Comparison of ENCODE assay signal across 9 cellular contexts in genomic region chr10:122954731-122955050, GRCh38. TPM values are rescaled to one million over a fixed set of nuclear protein-coding genes. Genes with fewer than 3 reads are reported as not detected.
DNase-seq lines count a peak whose midpoint lies in the region; ATAC-seq and TF ChIP-seq lines count a peak whose summit lies in the region.
"Had no signal": no experiment of that assay in that cellular context is flagged by ENCODE, and none has a peak within 500 bp of the region (broad histone marks: within the 10 kb centered on the region; RNA-seq: fewer than 3 reads in every experiment).

No MANE protein-coding gene starts in this region.

- peak overlapping the region; percentile 55; the same call in 1 of the 2 replicates for H3K4me2 ChIP-seq in GM23338
- H3K4me2 ChIP-seq in fibroblast of lung (ENCODE audit: extremely low read depth, insufficient read depth, low read length): peak overlapping the region; percentile 55

- peaks cover 18% of the 10 kb centered on the region; the same call in 2 of the 3 replicates for H3K9me3 Mint-ChIP-seq in GM23338

- H3K36me3 ChIP-seq in GM23338 (ENCODE audit: insufficient read depth) (no peaks in the 10 kb centered on the region; the same call in 1 of the 2 replicates), SJSA1 (peaks cover 14% of the 10 kb centered on the region), fibroblast of lung (ENCODE audit: control insufficient read depth, insufficient read depth, low read length) (no peaks in the 10 kb centered on the region), sigmoid colon (no peaks in the 10 kb centered on the region)

- no peak overlapping the region for H3K9ac ChIP-seq in fibroblast of lung (ENCODE audit: insufficient read depth, low read length)

- peaks cover 12% of the 10 kb centered on the region for H3K9me2 ChIP-seq in GM23338 (ENCODE audit: insufficient read depth)

- H2AFZ ChIP-seq in GM23338: peak overlapping the region; percentile 99
- H2AFZ ChIP-seq in fibroblast of lung (ENCODE audit: low read length): peak overlapping the region; percentile 100

- peaks cover 34% of the 10 kb centered on the region for H3K27me3 Mint-ChIP-seq in GM23338 (ENCODE audit: insufficient read depth, low read depth, poor library complexity)

- H3K27ac Mint-ChIP-seq in GM23338: no peak overlapping the region

- H3F3A ChIP-seq in GM23338 (replicated peaks; ENCODE audit: low read depth): 0 out of 2 replicates have a peak, but pooled peaks cover 2% of the 10 kb centered on the region

- H4K20me1 ChIP-seq in GM23338 (replicated peaks; ENCODE audit: insufficient read depth): peaks cover 2% of the 10 kb centered on the region; the same call in 1 of the 2 replicates
- H4K20me1 ChIP-seq in fibroblast of lung (ENCODE audit: control insufficient read depth, extremely low read depth, insufficient read depth, low read length): no peaks in the 10 kb centered on the region

- peaks cover 4% of the 10 kb centered on the region; the same call in 1 of the 2 replicates for H3K4me1 ChIP-seq in GM23338 (ENCODE audit: insufficient read depth)
- H3K4me1 ChIP-seq in SJSA1 (replicated peaks): peaks cover 14% of the 10 kb centered on the region
- no peaks in the 10 kb centered on the region for H3K4me1 ChIP-seq in fibroblast of lung (ENCODE audit: control insufficient read depth, extremely low read depth, insufficient read depth, low read length)
- peaks cover 0 to 22% (median 19%) of the 10 kb centered on the region in 4 donors for H3K4me1 ChIP-seq in sigmoid colon

- peak overlapping the region; percentile 76 for H3K4me3 Mint-ChIP-seq in GM23338

- H3K36me3 Mint-ChIP-seq in GM23338 (ENCODE audit: low read depth): peaks cover 7% of the 10 kb centered on the region

- H3K9me3 ChIP-seq in SJSA1 (replicated peaks): no peaks in the 10 kb centered on the region; the same call in 1 of the 2 replicates
- no peaks in the 10 kb centered on the region for H3K9me3 ChIP-seq in fibroblast of lung (ENCODE audit: control insufficient read depth, insufficient read depth, low read depth, low read length)
- H3K9me3 ChIP-seq in sigmoid colon: no peaks in the 10 kb centered on the region

- peaks cover 9% of the 10 kb centered on the region for H3K4me1 Mint-ChIP-seq in GM23338

- H3K79me2 ChIP-seq in GM23338 (replicated peaks; ENCODE audit: insufficient read depth) (no peaks in the 10 kb centered on the region; the same call in 1 of the 2 replicates), fibroblast of lung (ENCODE audit: control insufficient read depth, insufficient read depth, low read length) (peaks cover 2% of the 10 kb centered on the region)

- 66 to 82% methylated on average over 13 of the region's 13 CpGs for WGBS in sigmoid colon, 2 donors

- intact Hi-C loops in sigmoid colon (cut with DNase I): loop anchor here (1.0 kb wide), 2 partner anchors 26 to 54 kb away; partner anchors contain the start of genes IKZF5 and PSTK

- H3K27ac ChIP-seq in GM23338 (ENCODE audit: low read depth): no peak overlapping the region
- H3K27ac ChIP-seq in SJSA1: no peak overlapping the region
- H3K27ac ChIP-seq in fibroblast of lung (ENCODE audit: insufficient read depth, low read length): no peak overlapping the region
- peak overlapping the region in 2 of 4 donors; percentile 74 to 75 for H3K27ac ChIP-seq in sigmoid colon

- TF ChIP-seq CTCF in GM23338 (conservative IDR thresholded peaks at IDR 0.05; ENCODE audit: low read depth in 2 of 2) (no peak), fibroblast of lung (conservative IDR thresholded peaks at IDR 0.05 in 1 of 2, IDR thresholded peaks at IDR 0.05 in 1 of 2; ENCODE audit: low read depth in 1 of 2, low read length in 2 of 2) (no peak), sigmoid colon (IDR thresholded peaks at IDR 0.05) (no peak)

- DNase-seq in GM23338 (ENCODE audit: low spot score) (no peak), SJSA1 (ENCODE audit: low read depth in 1 of 2, low spot score in 2 of 2) (no peak), fibroblast of lung (ENCODE audit: low read depth in 2 of 2) (no peak), sigmoid colon (no peak), RPMI8226 (no peak), NCI-H524 treated with DMSO at 0.1 percent for 48 hours (lab: John Stamatoyannopoulos, UW) (no peak)
- DNase-seq in effector CD8-positive, alpha-beta T cell (lab: John Stamatoyannopoulos, UW): no peak

- H3K27me3 ChIP-seq in GM23338 (ENCODE audit: insufficient read depth): peaks cover 30% of the 10 kb centered on the region
- no peaks in the 10 kb centered on the region for H3K27me3 ChIP-seq in SJSA1 (replicated peaks)
- no peaks in the 10 kb centered on the region for H3K27me3 ChIP-seq in fibroblast of lung (ENCODE audit: control insufficient read depth, insufficient read depth, low read length)
- no peaks in the 10 kb centered on the region for H3K27me3 ChIP-seq in sigmoid colon

- no peak for TF ChIP-seq POLR2A in sigmoid colon (IDR thresholded peaks at IDR 0.05)

- H3K4me3 ChIP-seq in GM23338: peak overlapping the region; percentile 86; the same call in 1 of the 2 replicates
- H3K4me3 ChIP-seq in SJSA1: peak overlapping the region; percentile 74
- H3K4me3 ChIP-seq in fibroblast of lung (replicated peaks in 1 of 4; ENCODE audit: control extremely low read depth in 1 of 4, insufficient read depth in 1 of 4, low read depth in 3 of 4, low read length in 4 of 4): peak overlapping the region; percentile 4 to 82 (median 64)
- peak overlapping the region in 3 of 4 donors; percentile 68 to 86 (median 80) for H3K4me3 ChIP-seq in sigmoid colon

- ATAC-seq in GM23338: no peak
- no peak for ATAC-seq in GM21529 (IDR thresholded peaks at IDR 0.05; ENCODE audit: unreplicated experiment)

- no peak for TF ChIP-seq EP300 in sigmoid colon (IDR thresholded peaks at IDR 0.05)

TF ChIP-seq in GM23338, 12 proteins besides CTCF, POLR2A, EP300 and RAD21 (continues in another document):
- TF ChIP-seq EZH2 (IDR thresholded peaks at IDR 0.05; ENCODE audit: low read depth, unreplicated experiment) (no peak), NANOG (IDR thresholded peaks at IDR 0.05; ENCODE audit: borderline replicate concordance) (no peak)

RNA-seq across cellular contexts. Expression of gene C10orf88, which starts 0.7 kb away (rescaled TPM):
- total RNA-seq in GM23338 (2014; rRNA removed; shearing (Covaris generic)): 11.1 and 17.9 TPM in 2 replicates
- polyA plus RNA-seq in GM23338 (2016; fragmentation: Nextera tagmentation; extraction: Ambion mirVana) (4.3 and 5.6 TPM in 2 replicates), fibroblast of lung (7.1 and 9.2 TPM in 2 replicates), sigmoid colon (1 to 10 TPM; 3.0 to 3.6 (median 3.0) TPM)
- 11.9 and 12.6 TPM in 2 replicates for total RNA-seq in SJSA1 (2014; rRNA removed; shearing (Covaris generic))
- total RNA-seq in fibroblast of lung (13.1 and 25.1 TPM in 2 replicates), sigmoid colon (10 to 100 TPM in 1 of 4 donors, 1 to 10 TPM in 3; 3.0 to 10.2 (median 4.8) TPM)
- 8.0 and 8.6 TPM in 2 replicates for polyA plus RNA-seq in fibroblast of lung (2012)
- polyA minus RNA-seq in fibroblast of lung (ENCODE audit: low replicate concordance): 0.24 and 2.6 TPM in 2 replicates

RNA-seq across cellular contexts. Expression of gene PSTK, which starts 25.5 kb away (rescaled TPM):
- 2.3 and 4.8 TPM in 2 replicates for total RNA-seq in GM23338 (2014; rRNA removed; shearing (Covaris generic))
- polyA plus RNA-seq in GM23338 (2016; fragmentation: Nextera tagmentation; extraction: Ambion mirVana) (9.3 and 9.9 TPM in 2 replicates), fibroblast of lung (5.1 and 5.3 TPM in 2 replicates), sigmoid colon (1 to 10 TPM; 2.0 to 3.0 (median 2.3) TPM)
- 6.2 and 11.2 TPM in 2 replicates for total RNA-seq in SJSA1 (2014; rRNA removed; shearing (Covaris generic))
- total RNA-seq in fibroblast of lung (5.9 and 6.4 TPM in 2 replicates), sigmoid colon (1 to 10 TPM; 1.6 to 3.6 (median 3.4) TPM)
- 4.0 and 4.2 TPM in 2 replicates for polyA plus RNA-seq in fibroblast of lung (2012)
- 0.55 and 1.0 TPM in 2 replicates for polyA minus RNA-seq in fibroblast of lung (ENCODE audit: low replicate concordance)

RNA-seq across cellular contexts. Expression of gene FAM24A, which starts 44.3 kb away (rescaled TPM):
- total RNA-seq in GM23338 (2014; rRNA removed; shearing (Covaris generic)): not detected in 2 replicates
- polyA plus RNA-seq in GM23338 (2016; fragmentation: Nextera tagmentation; extraction: Ambion mirVana) (not detected in 2 replicates), fibroblast of lung (not detected in 2 replicates), sigmoid colon (not detected)
- total RNA-seq in SJSA1 (2014; rRNA removed; shearing (Covaris generic)): not detected in 2 replicates
- total RNA-seq in fibroblast of lung (not detected in 2 replicates), sigmoid colon (not detected)
- polyA plus RNA-seq in fibroblast of lung (2012): not detected in 2 replicates
- not detected in 2 replicates for polyA minus RNA-seq in fibroblast of lung (ENCODE audit: low replicate concordance)
- total RNA-seq: omental fat pad had no signal

RNA-seq across cellular contexts. Expression of gene IKZF5, which starts 53.9 kb away (rescaled TPM):
- total RNA-seq in GM23338 (2014; rRNA removed; shearing (Covaris generic)): 10.5 and 10.7 TPM in 2 replicates
- polyA plus RNA-seq in GM23338 (2016; fragmentation: Nextera tagmentation; extraction: Ambion mirVana): 5.2 and 6.9 TPM in 2 replicates
- 1.0 and 4.4 TPM in 2 replicates for total RNA-seq in SJSA1 (2014; rRNA removed; shearing (Covaris generic))
- total RNA-seq in fibroblast of lung: 2.6 and 3.1 TPM in 2 replicates
- 8.9 and 12.5 TPM in 2 replicates for polyA plus RNA-seq in fibroblast of lung
- polyA plus RNA-seq in fibroblast of lung (2012): 6.0 and 6.9 TPM in 2 replicates
- polyA minus RNA-seq in fibroblast of lung (ENCODE audit: low replicate concordance): 1.9 and 4.7 TPM in 2 replicates
- total RNA-seq in sigmoid colon: 10 to 100 TPM in 3 of 4 donors, 1 to 10 TPM in 1; 9.4 to 16.4 (median 13.4) TPM
- 1 to 10 TPM; 4.4 to 8.0 (median 6.0) TPM for polyA plus RNA-seq in sigmoid colon

RNA-seq across cellular contexts. Expression of gene ACADSB, which starts 54.1 kb away (rescaled TPM):
- total RNA-seq in GM23338 (2014; rRNA removed; shearing (Covaris generic)): 6.5 and 8.5 TPM in 2 replicates
- polyA plus RNA-seq in GM23338 (2016; fragmentation: Nextera tagmentation; extraction: Ambion mirVana) (3.7 and 4.1 TPM in 2 replicates), fibroblast of lung (11.1 and 11.3 TPM in 2 replicates), sigmoid colon (10 to 100 TPM in 2 of 3 donors, 1 to 10 TPM in 1; 7.6 to 14.8 (median 12.6) TPM)
- total RNA-seq in SJSA1 (2014; rRNA removed; shearing (Covaris generic)): 7.9 and 10.3 TPM in 2 replicates
- total RNA-seq in fibroblast of lung (4.9 and 5.6 TPM in 2 replicates), sigmoid colon (10 to 100 TPM; 15.0 to 18.7 (median 16.8) TPM)
- polyA plus RNA-seq in fibroblast of lung (2012): 7.4 and 9.5 TPM in 2 replicates
- 0.94 and 4.3 TPM in 2 replicates for polyA minus RNA-seq in fibroblast of lung (ENCODE audit: low replicate concordance)
